In the genomic region with DNA sequence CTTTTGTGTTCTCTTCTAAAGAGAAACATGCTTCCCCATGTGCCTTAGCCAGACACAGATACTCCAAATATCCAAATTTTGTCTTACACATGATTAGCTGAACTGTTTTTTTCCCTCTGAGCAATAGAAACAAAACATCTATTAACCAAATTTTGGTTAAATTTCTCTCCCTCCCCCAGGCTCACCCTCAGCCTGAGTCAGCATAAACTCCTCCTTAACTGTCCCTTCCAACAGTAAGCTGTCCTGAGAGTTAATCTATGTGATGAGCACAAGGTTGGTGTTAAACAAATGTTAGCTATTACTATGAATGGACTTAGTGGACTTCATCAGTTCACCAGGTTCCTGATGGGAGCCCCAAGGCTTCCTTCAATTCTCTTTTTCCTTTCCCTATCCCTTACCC, we compare ENCODE assay signal across 3 cellular contexts.
TF ChIP-seq lines count a peak whose summit lies in the region.

No MANE protein-coding gene starts in this region.

TF ChIP-seq in HepG2, 621 proteins besides CTCF, POLR2A, EP300 and RAD21 (continued from another document):
- peak; percentile 44 to 72; a peak in 2 of 4 replicates for TF ChIP-seq MAFK (conservative IDR thresholded peaks at IDR 0.05 in 1 of 2, IDR thresholded peaks at IDR 0.05 in 1 of 2; ENCODE audit: low read length in 2 of 2)
- TF ChIP-seq ZFAT (CRISPR knock-in tag; conservative IDR thresholded peaks at IDR 0.05) = no peak

TF ChIP-seq in A549, 52 proteins besides CTCF, POLR2A, EP300 and RAD21:
- TF ChIP-seq, protein P1, sequence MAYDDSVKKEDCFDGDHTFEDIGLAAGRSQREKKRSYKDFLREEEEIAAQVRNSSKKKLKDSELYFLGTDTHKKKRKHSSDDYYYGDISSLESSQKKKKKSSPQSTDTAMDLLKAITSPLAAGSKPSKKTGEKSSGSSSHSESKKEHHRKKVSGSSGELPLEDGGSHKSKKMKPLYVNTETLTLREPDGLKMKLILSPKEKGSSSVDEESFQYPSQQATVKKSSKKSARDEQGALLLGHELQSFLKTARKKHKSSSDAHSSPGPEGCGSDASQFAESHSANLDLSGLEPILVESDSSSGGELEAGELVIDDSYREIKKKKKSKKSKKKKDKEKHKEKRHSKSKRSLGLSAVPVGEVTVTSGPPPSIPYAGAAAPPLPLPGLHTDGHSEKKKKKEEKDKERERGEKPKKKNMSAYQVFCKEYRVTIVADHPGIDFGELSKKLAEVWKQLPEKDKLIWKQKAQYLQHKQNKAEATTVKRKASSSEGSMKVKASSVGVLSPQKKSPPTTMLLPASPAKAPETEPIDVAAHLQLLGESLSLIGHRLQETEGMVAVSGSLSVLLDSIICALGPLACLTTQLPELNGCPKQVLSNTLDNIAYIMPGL (CRISPR knock-in tag; IDR thresholded peaks at IDR 0.05; ENCODE audit: borderline replicate concordance) = no peak
- TF ChIP-seq RNF2 (IDR thresholded peaks at IDR 0.05; ENCODE audit: borderline replicate concordance, low read depth) (no peak), ZNF302 (CRISPR knock-in tag; IDR thresholded peaks at IDR 0.05) (no peak), MAFK (IDR thresholded peaks at IDR 0.05; ENCODE audit: partially characterized antibody) (peak; percentile 57), ZFP36 (IDR thresholded peaks at IDR 0.05; ENCODE audit: borderline replicate concordance, partially characterized antibody) (no peak), RFX5 (IDR thresholded peaks at IDR 0.05) (no peak), FOSB (CRISPR knock-in tag; IDR thresholded peaks at IDR 0.05) (no peak)

TF ChIP-seq in K562, 482 proteins besides CTCF, POLR2A, EP300 and RAD21 (continued from another document):
- TF ChIP-seq, protein P2, sequence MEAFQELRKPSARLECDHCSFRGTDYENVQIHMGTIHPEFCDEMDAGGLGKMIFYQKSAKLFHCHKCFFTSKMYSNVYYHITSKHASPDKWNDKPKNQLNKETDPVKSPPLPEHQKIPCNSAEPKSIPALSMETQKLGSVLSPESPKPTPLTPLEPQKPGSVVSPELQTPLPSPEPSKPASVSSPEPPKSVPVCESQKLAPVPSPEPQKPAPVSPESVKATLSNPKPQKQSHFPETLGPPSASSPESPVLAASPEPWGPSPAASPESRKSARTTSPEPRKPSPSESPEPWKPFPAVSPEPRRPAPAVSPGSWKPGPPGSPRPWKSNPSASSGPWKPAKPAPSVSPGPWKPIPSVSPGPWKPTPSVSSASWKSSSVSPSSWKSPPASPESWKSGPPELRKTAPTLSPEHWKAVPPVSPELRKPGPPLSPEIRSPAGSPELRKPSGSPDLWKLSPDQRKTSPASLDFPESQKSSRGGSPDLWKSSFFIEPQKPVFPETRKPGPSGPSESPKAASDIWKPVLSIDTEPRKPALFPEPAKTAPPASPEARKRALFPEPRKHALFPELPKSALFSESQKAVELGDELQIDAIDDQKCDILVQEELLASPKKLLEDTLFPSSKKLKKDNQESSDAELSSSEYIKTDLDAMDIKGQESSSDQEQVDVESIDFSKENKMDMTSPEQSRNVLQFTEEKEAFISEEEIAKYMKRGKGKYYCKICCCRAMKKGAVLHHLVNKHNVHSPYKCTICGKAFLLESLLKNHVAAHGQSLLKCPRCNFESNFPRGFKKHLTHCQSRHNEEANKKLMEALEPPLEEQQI (IDR thresholded peaks at IDR 0.05) = no peak
